10 cellular contexts compared by ENCODE assay signal in the genomic region with DNA sequence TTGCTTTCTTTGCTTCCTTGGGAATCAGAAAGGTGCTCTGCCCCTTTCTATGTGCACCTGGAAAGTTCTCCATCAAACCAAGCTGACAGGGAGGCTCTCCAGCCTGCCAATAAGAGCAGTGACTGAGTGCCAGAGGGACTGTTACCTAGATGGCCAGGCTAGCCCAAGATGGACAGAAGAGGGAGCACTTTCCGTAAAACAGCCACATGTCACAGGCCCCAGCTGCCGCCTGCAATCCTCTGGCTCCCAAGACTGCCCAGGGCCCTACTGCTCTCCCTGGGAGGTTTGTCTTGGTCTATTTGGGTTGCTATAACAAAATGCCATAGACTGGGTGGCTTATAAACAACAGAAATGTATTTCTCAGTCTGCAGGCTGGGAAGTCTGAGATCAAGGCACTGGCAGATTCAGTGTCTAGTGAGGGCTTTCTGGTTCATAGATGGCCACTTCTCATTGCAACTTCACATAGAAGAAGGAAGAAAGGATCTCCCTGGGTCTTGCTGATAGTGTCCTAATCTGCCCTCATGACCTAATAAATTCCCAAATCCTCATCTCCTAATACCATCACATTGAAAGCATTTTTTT.
A peak's percentile ranks its signal among the peaks of the same experiment; 100 is the strongest.
DNase-seq lines count a peak whose midpoint lies in the region; ATAC-seq and TF ChIP-seq lines count a peak whose summit lies in the region.
"Had no signal": no experiment of that assay in that cellular context is flagged by ENCODE, and none has a peak within 500 bp of the region (broad histone marks: within the 10 kb centered on the region; RNA-seq: fewer than 3 reads in every experiment).

No MANE protein-coding gene starts in this region.

- H3K27me3 Mint-ChIP-seq in activated T-helper 1 cell treated with anti-CD3 and anti-CD28 coated beads, Interleukin-12 subunit alpha, Interleukin-12 subunit beta, Interleukin-2, Interleukin-4 antibody, amounts not matched to agents 30 ng/mL and 10 ng/mL and 1 ng/mL, durations not matched to agents 14 hours and 24 hours and 36 hours (ENCODE audit: insufficient read depth), result no peaks in the 10 kb centered on the region
- H3K27me3 Mint-ChIP-seq: stimulated activated naive CD8-positive, alpha-beta T cell treated with anti-CD3 and anti-CD28 coated beads, Interleukin-15, Interleukin-2, amounts not matched to agents 100 ng/mL and 50 ng/mL, for 24 hours had no signal

- in situ Hi-C loops in astrocyte of the cerebellum (cut with HindIII; ENCODE audit: low sequenced_read_pairs), result no loop called here

- H3K4me3 ChIP-seq in astrocyte of the cerebellum (ENCODE audit: low read depth, low read length), result no peak overlapping the region
- H3K4me3 ChIP-seq in ascending aorta, result no peak overlapping the region

- DNase-seq in C1 segment of cervical spinal cord (lab: John Stamatoyannopoulos, UW) (peak in 9 of 14 donors; percentile 3 to 33 (median 16)), astrocyte of the cerebellum (ENCODE audit: low read depth) (peak; percentile 19), iris pigment epithelial cell (ENCODE audit: low read depth) (peak; percentile 61), SKM-1 (lab: John Stamatoyannopoulos, UW; ENCODE audit: unreplicated experiment) (no peak), ascending aorta (ENCODE audit: low spot score in 2 of 2) (no peak)
- DNase-seq in activated T-helper 1 cell treated with anti-CD3 and anti-CD28 coated beads, Interleukin-12 subunit alpha, Interleukin-12 subunit beta, Interleukin-2, Interleukin-4 antibody, amounts not matched to agents 30 ng/mL and 10 ng/mL and 1 ng/mL, durations not matched to agents 14 hours and 24 hours and 36 hours (ENCODE audit: low spot score), result no peak

- H3K27me3 ChIP-seq in ascending aorta, result no peaks in the 10 kb centered on the region

- peaks cover 0 to 5% of the 10 kb centered on the region in 2 donors for H3K4me1 ChIP-seq in ascending aorta

- peaks cover 20% of the 10 kb centered on the region for H3K4me1 Mint-ChIP-seq in activated T-helper 1 cell treated with anti-CD3 and anti-CD28 coated beads, Interleukin-12 subunit alpha, Interleukin-12 subunit beta, Interleukin-2, Interleukin-4 antibody, amounts not matched to agents 30 ng/mL and 10 ng/mL and 1 ng/mL, durations not matched to agents 14 hours and 24 hours and 36 hours (ENCODE audit: low read depth)

- no peak for TF ChIP-seq EP300 in Ishikawa (IDR thresholded peaks at IDR 0.05; ENCODE audit: borderline replicate concordance)

- H3K4me3 Mint-ChIP-seq in activated T-helper 1 cell treated with anti-CD3 and anti-CD28 coated beads, Interleukin-12 subunit alpha, Interleukin-12 subunit beta, Interleukin-2, Interleukin-4 antibody, amounts not matched to agents 30 ng/mL and 10 ng/mL and 1 ng/mL, durations not matched to agents 14 hours and 24 hours and 36 hours, result no peak overlapping the region
- H3K4me3 Mint-ChIP-seq: dendritic cell treated with granulocyte-macrophage colony-stimulating factor and Interleukin-4, amounts not matched to agents 40 ng/mL and 50 ng/mL, for 4 days; stimulated activated naive CD8-positive, alpha-beta T cell treated with anti-CD3 and anti-CD28 coated beads, Interleukin-15, Interleukin-2, amounts not matched to agents 100 ng/mL and 50 ng/mL, for 24 hours had no signal

- no peak overlapping the region for H3K27ac ChIP-seq in ascending aorta

- TF ChIP-seq CTCF in astrocyte of the cerebellum (IDR thresholded peaks at IDR 0.05; ENCODE audit: low read depth, low read length, missing control alignments) (peak; percentile 65), ascending aorta (IDR thresholded peaks at IDR 0.05) (no peak)

- H3K36me3 ChIP-seq in ascending aorta, result no peaks in the 10 kb centered on the region

- no peak for ATAC-seq in GM21367 (IDR thresholded peaks at IDR 0.05; ENCODE audit: unreplicated experiment)

- intact Hi-C loops in activated T-helper 1 cell treated with anti-CD3 and anti-CD28 coated beads, Interleukin-12 subunit alpha, Interleukin-12 subunit beta, Interleukin-2, Interleukin-4 antibody, amounts not matched to agents 30 ng/mL and 10 ng/mL and 1 ng/mL, durations not matched to agents 14 hours and 24 hours and 36 hours (cut with micrococcal nuclease), result loop anchor here (5.0 kb wide), 2 partner anchors 147 to 888 kb away; partner anchors contain the start of gene RAF1
- intact Hi-C loops in ascending aorta (cut with DNase I), result no loop called here

- no peaks in the 10 kb centered on the region for H3K9me3 ChIP-seq in ascending aorta

- TF ChIP-seq RAD21 in Ishikawa (IDR thresholded peaks at IDR 0.05; ENCODE audit: low read depth), result peak; percentile 58; the same call in 1 of the 2 replicates

- no peaks in the 10 kb centered on the region for H3K9me3 Mint-ChIP-seq in activated T-helper 1 cell treated with anti-CD3 and anti-CD28 coated beads, Interleukin-12 subunit alpha, Interleukin-12 subunit beta, Interleukin-2, Interleukin-4 antibody, amounts not matched to agents 30 ng/mL and 10 ng/mL and 1 ng/mL, durations not matched to agents 14 hours and 24 hours and 36 hours
- H3K9me3 Mint-ChIP-seq: dendritic cell treated with granulocyte-macrophage colony-stimulating factor and Interleukin-4, amounts not matched to agents 40 ng/mL and 50 ng/mL, for 4 days; stimulated activated naive CD8-positive, alpha-beta T cell treated with anti-CD3 and anti-CD28 coated beads, Interleukin-15, Interleukin-2, amounts not matched to agents 100 ng/mL and 50 ng/mL, for 24 hours had no signal

- H3K36me3 Mint-ChIP-seq in activated T-helper 1 cell treated with anti-CD3 and anti-CD28 coated beads, Interleukin-12 subunit alpha, Interleukin-12 subunit beta, Interleukin-2, Interleukin-4 antibody, amounts not matched to agents 30 ng/mL and 10 ng/mL and 1 ng/mL, durations not matched to agents 14 hours and 24 hours and 36 hours (ENCODE audit: low read depth), result peaks cover under 1% of the 10 kb centered on the region

- H3K27ac Mint-ChIP-seq in activated T-helper 1 cell treated with anti-CD3 and anti-CD28 coated beads, Interleukin-12 subunit alpha, Interleukin-12 subunit beta, Interleukin-2, Interleukin-4 antibody, amounts not matched to agents 30 ng/mL and 10 ng/mL and 1 ng/mL, durations not matched to agents 14 hours and 24 hours and 36 hours, result no peak overlapping the region
- H3K27ac Mint-ChIP-seq: dendritic cell treated with granulocyte-macrophage colony-stimulating factor and Interleukin-4, amounts not matched to agents 40 ng/mL and 50 ng/mL, for 4 days; stimulated activated naive CD8-positive, alpha-beta T cell treated with anti-CD3 and anti-CD28 coated beads, Interleukin-15, Interleukin-2, amounts not matched to agents 100 ng/mL and 50 ng/mL, for 24 hours had no signal

TF ChIP-seq in Ishikawa, 13 proteins besides CTCF, POLR2A, EP300 and RAD21:
- no peak for TF ChIP-seq TEAD4 (IDR thresholded peaks at IDR 0.05)
- peak; percentile 58; the same call in 1 of the 2 replicates for TF ChIP-seq MAX (IDR thresholded peaks at IDR 0.05)
- TF ChIP-seq USF1 (IDR thresholded peaks at IDR 0.05), result 0 out of 2 replicates have a peak, but pooled peaks have one; percentile 27

Comparison
In these comparisons a context has a peak if more than half of its experiments do, and no peak if none do; other contexts are left out.
1. DNase-seq: peak in C1 segment of cervical spinal cord (9 of 14), astrocyte of the cerebellum (single experiment) and iris pigment epithelial cell (single experiment); none in SKM-1 (single experiment), activated T-helper 1 cell treated with anti-CD3 and anti-CD28 coated beads, Interleukin-12 subunit alpha, Interleukin-12 subunit beta, Interleukin-2, Interleukin-4 antibody, amounts not matched to agents 30 ng/mL and 10 ng/mL and 1 ng/mL, durations not matched to agents 14 hours and 24 hours and 36 hours (single experiment) and ascending aorta (0 of 2).